Comparison of ENCODE assay signal across 19 cellular contexts in genomic region chr1:16090076-16090826, GRCh38. TPM values are rescaled to one million over a fixed set of nuclear protein-coding genes. Genes with fewer than 3 reads are reported as not detected.
DNase-seq lines count a peak whose midpoint lies in the region; ATAC-seq, FAIRE-seq and TF ChIP-seq lines count a peak whose summit lies in the region.
"Had no signal": no experiment of that assay in that cellular context is flagged by ENCODE, and none has a peak within 500 bp of the region (broad histone marks: within the 10 kb centered on the region; RNA-seq: fewer than 3 reads in every experiment).

No MANE protein-coding gene starts in this region.

- H3K4me3 ChIP-seq in bronchial epithelial cell (ENCODE audit: low read depth, low read length) = no peak overlapping the region
- H3K4me3 ChIP-seq: SJSA1 had no signal

- no peak overlapping the region for H3K4me3 Mint-ChIP-seq in activated naive CD8-positive, alpha-beta T cell treated with anti-CD3 and anti-CD28 coated beads, Interleukin-2, amount 50 U/mL, for 24 hours
- H3K4me3 Mint-ChIP-seq in activated naive CD8-positive, alpha-beta T cell treated with anti-CD3 and anti-CD28 coated beads for 36 hours = no peak overlapping the region
- H3K4me3 Mint-ChIP-seq: CD4-positive, alpha-beta T cell had no signal

- H3K9me3 Mint-ChIP-seq in activated naive CD8-positive, alpha-beta T cell treated with anti-CD3 and anti-CD28 coated beads, Interleukin-2, amount 50 U/mL, for 24 hours = no peaks in the 10 kb centered on the region
- no peaks in the 10 kb centered on the region for H3K9me3 Mint-ChIP-seq in activated naive CD8-positive, alpha-beta T cell treated with anti-CD3 and anti-CD28 coated beads for 36 hours
- H3K9me3 Mint-ChIP-seq: CD4-positive, alpha-beta T cell had no signal

- no peak for DNase-seq in activated naive CD8-positive, alpha-beta T cell treated with anti-CD3 and anti-CD28 coated beads, Interleukin-2, amount 50 U/mL, for 24 hours
- no peak for DNase-seq in activated naive CD8-positive, alpha-beta T cell treated with anti-CD3 and anti-CD28 coated beads for 36 hours
- no peak for DNase-seq in bronchial epithelial cell (ENCODE audit: low read depth)
- peak; percentile 56 for DNase-seq in posterior vena cava (ENCODE audit: low spot score)
- DNase-seq in amniotic stem cell (lab: John Stamatoyannopoulos, UW) = no peak
- no peak for DNase-seq in globus pallidus (ENCODE audit: low spot score)
- DNase-seq in foreskin keratinocyte = no peak
- DNase-seq in foreskin melanocyte = no peak
- DNase-seq: 8988T; Caco-2; CD4-positive, alpha-beta T cell; GDM1; GOT3; KG1; NCI-H187 treated with DMSO at 0.1 percent for 48 hours; NCI-H345; NCI-H524 treated with DMSO at 0.1 percent for 48 hours had no signal

- intact Hi-C loops in posterior vena cava (cut with DNase I) = no loop called here

- no peaks in the 10 kb centered on the region for H3K4me1 Mint-ChIP-seq in activated naive CD8-positive, alpha-beta T cell treated with anti-CD3 and anti-CD28 coated beads, Interleukin-2, amount 50 U/mL, for 24 hours
- no peaks in the 10 kb centered on the region for H3K4me1 Mint-ChIP-seq in activated naive CD8-positive, alpha-beta T cell treated with anti-CD3 and anti-CD28 coated beads for 36 hours

- ATAC-seq in activated naive CD8-positive, alpha-beta T cell treated with anti-CD3 and anti-CD28 coated beads, Interleukin-2, amount 50 U/mL, for 24 hours = peak; percentile 7
- no peak for ATAC-seq in foreskin keratinocyte

- H3K4me1 ChIP-seq in foreskin keratinocyte = no peaks in the 10 kb centered on the region

- H3K27me3 ChIP-seq in bronchial epithelial cell (ENCODE audit: control insufficient read depth, insufficient read depth, low read length) = no peaks in the 10 kb centered on the region
- H3K27me3 ChIP-seq in foreskin keratinocyte = no peaks in the 10 kb centered on the region
- H3K27me3 ChIP-seq: SJSA1 had no signal

- H3K36me3 Mint-ChIP-seq in activated naive CD8-positive, alpha-beta T cell treated with anti-CD3 and anti-CD28 coated beads, Interleukin-2, amount 50 U/mL, for 24 hours (ENCODE audit: low read depth) = no peaks in the 10 kb centered on the region
- H3K36me3 Mint-ChIP-seq in activated naive CD8-positive, alpha-beta T cell treated with anti-CD3 and anti-CD28 coated beads for 36 hours = no peaks in the 10 kb centered on the region

- no peak for TF ChIP-seq CTCF in bronchial epithelial cell (IDR thresholded peaks at IDR 0.05; ENCODE audit: insufficient read depth, low read length, severe bottlenecking)
- TF ChIP-seq CTCF in foreskin keratinocyte (conservative IDR thresholded peaks at IDR 0.05) = no peak

- no peaks in the 10 kb centered on the region for H3K36me3 ChIP-seq in bronchial epithelial cell (ENCODE audit: control insufficient read depth, insufficient read depth, low read length)
- H3K36me3 ChIP-seq: SJSA1 had no signal

- no peak overlapping the region for H3K27ac Mint-ChIP-seq in activated naive CD8-positive, alpha-beta T cell treated with anti-CD3 and anti-CD28 coated beads, Interleukin-2, amount 50 U/mL, for 24 hours
- H3K27ac Mint-ChIP-seq in activated naive CD8-positive, alpha-beta T cell treated with anti-CD3 and anti-CD28 coated beads for 36 hours = no peak overlapping the region
- H3K27ac Mint-ChIP-seq: CD4-positive, alpha-beta T cell had no signal

- H3K27me3 Mint-ChIP-seq in activated naive CD8-positive, alpha-beta T cell treated with anti-CD3 and anti-CD28 coated beads, Interleukin-2, amount 50 U/mL, for 24 hours = peaks cover under 1% of the 10 kb centered on the region
- no peaks in the 10 kb centered on the region for H3K27me3 Mint-ChIP-seq in activated naive CD8-positive, alpha-beta T cell treated with anti-CD3 and anti-CD28 coated beads for 36 hours
- H3K27me3 Mint-ChIP-seq: CD4-positive, alpha-beta T cell had no signal

- FAIRE-seq in bronchial epithelial cell (lab: Jason Lieb, UNC) = peak; percentile 70
- FAIRE-seq: GM19239 had no signal

- no peak overlapping the region for H3K27ac ChIP-seq in foreskin keratinocyte
- H3K27ac ChIP-seq: SJSA1 had no signal

RNA-seq across cellular contexts. Expression of gene FAM131C, which starts 16.8 kb away (rescaled TPM):
- under 1 TPM; 0.34 to 0.45 TPM for total RNA-seq in activated naive CD8-positive, alpha-beta T cell treated with anti-CD3 and anti-CD28 coated beads for 36 hours
- 0.53 and 0.77 TPM in 2 replicates for total RNA-seq in bronchial epithelial cell
- total RNA-seq in posterior vena cava = 1 to 10 TPM in 1 of 2 donors, under 1 TPM in 1; 0.88 to 1.2 TPM
- total RNA-seq in foreskin keratinocyte = 0.53 and 0.65 TPM in 2 replicates
- 1.0 and 1.4 TPM in 2 replicates for polyA plus RNA-seq in foreskin keratinocyte
- total RNA-seq: CD4-positive, alpha-beta T cell had no signal

RNA-seq across cellular contexts. Expression of gene CLCNKB, which starts 46.7 kb away (rescaled TPM):
- not detected for total RNA-seq in activated naive CD8-positive, alpha-beta T cell treated with anti-CD3 and anti-CD28 coated beads for 36 hours
- under 0.01 and 0.26 TPM in 2 replicates for total RNA-seq in bronchial epithelial cell
- total RNA-seq in posterior vena cava = under 1 TPM; 0.62 to 0.88 TPM
- total RNA-seq in foreskin keratinocyte = not detected in 2 replicates
- polyA plus RNA-seq in foreskin keratinocyte = not detected in 2 replicates
- total RNA-seq: Caco-2; CD4-positive, alpha-beta T cell; SJSA1 had no signal
